In the genomic region with DNA sequence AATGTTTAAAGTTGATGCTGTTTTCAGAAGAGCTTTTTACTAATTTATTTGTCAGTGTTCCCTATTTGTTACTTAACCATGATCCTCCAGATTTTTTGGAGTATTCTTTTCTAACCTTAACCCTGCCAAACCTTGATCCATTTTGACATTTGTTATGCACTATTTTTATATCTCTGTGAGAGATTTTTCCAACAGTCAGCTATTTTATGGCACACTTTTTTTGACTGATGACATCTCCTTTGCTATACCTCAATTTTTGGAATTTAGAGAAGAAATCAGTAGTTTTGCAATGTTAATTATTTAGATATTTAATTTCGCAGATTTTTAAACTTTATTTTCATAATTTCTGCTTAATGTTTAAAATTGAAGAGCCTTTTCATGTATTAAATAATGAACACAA, we compare ENCODE assay signal across 24 cellular contexts.
"Had no signal": no experiment of that assay in that cellular context is flagged by ENCODE, and none has a peak within 500 bp of the region (broad histone marks: within the 10 kb centered on the region; RNA-seq: fewer than 3 reads in every experiment).

No MANE protein-coding gene starts in this region.

- H3K4me1 ChIP-seq: body of pancreas, Peyer's patch, SJSA1 had no signal

- H3K27me3 ChIP-seq: ascending aorta, body of pancreas, Peyer's patch, SJSA1 had no signal

- H3K36me3 ChIP-seq: SJSA1 had no signal

- ATAC-seq: activated CD8-positive, alpha-beta memory T cell treated with anti-CD3 and anti-CD28 coated beads, Interleukin-2, amount 10 ng/mL, durations not matched to agents 7 days and 5 days; activated naive CD8-positive, alpha-beta T cell treated with anti-CD3 and anti-CD28 coated beads, Interleukin-2, amount 50 U/mL, for 24 hours; body of pancreas had no signal

- H3K9me3 ChIP-seq: ascending aorta, body of pancreas, Peyer's patch, SJSA1 had no signal

- H3K4me3 ChIP-seq: ascending aorta, body of pancreas, Peyer's patch, SJSA1 had no signal

- FAIRE-seq: bronchial epithelial cell had no signal

- H3K27ac ChIP-seq: ascending aorta, body of pancreas, Peyer's patch, SJSA1 had no signal

- DNase-seq: activated B cell treated with CpG ODN at 0.5 μM for 24 hours; activated CD4-positive, alpha-beta T cell treated with anti-CD3 and anti-CD28 coated beads for 1 hour; activated CD4-positive, alpha-beta T cell treated with anti-CD3 and anti-CD28 coated beads, Interleukin-2, amount 10 ng/mL, durations not matched to agents 24 days and 14 days; activated CD4-positive, alpha-beta T cell treated with anti-CD3 and anti-CD28 coated beads, Interleukin-2, amount 50 U/mL, for 48 hours; activated CD8-positive, alpha-beta memory T cell treated with anti-CD3 and anti-CD28 coated beads, Interleukin-2, amount 10 ng/mL, durations not matched to agents 7 days and 5 days; activated effector memory CD4-positive, alpha-beta T cell treated with Interleukin-2 at 50 U/mL for 16 hours; activated naive CD4-positive, alpha-beta T cell; activated naive CD8-positive, alpha-beta T cell treated with anti-CD3 and anti-CD28 coated beads, Interleukin-2, amount 50 U/mL, for 24 hours; activated T-cell treated with anti-CD3 and anti-CD28 coated beads, Interleukin-2, amount 50 U/mL, for 24 hours; amniotic stem cell; body of pancreas; Karpas-422; MM.1S; NCI-H1105; NCI-H1436; NCI-H187; NCI-H2081; NCI-H446; NCI-H524; Peyer's patch; SHP77 had no signal
